13 cellular contexts compared by ENCODE assay signal in the genomic region with DNA sequence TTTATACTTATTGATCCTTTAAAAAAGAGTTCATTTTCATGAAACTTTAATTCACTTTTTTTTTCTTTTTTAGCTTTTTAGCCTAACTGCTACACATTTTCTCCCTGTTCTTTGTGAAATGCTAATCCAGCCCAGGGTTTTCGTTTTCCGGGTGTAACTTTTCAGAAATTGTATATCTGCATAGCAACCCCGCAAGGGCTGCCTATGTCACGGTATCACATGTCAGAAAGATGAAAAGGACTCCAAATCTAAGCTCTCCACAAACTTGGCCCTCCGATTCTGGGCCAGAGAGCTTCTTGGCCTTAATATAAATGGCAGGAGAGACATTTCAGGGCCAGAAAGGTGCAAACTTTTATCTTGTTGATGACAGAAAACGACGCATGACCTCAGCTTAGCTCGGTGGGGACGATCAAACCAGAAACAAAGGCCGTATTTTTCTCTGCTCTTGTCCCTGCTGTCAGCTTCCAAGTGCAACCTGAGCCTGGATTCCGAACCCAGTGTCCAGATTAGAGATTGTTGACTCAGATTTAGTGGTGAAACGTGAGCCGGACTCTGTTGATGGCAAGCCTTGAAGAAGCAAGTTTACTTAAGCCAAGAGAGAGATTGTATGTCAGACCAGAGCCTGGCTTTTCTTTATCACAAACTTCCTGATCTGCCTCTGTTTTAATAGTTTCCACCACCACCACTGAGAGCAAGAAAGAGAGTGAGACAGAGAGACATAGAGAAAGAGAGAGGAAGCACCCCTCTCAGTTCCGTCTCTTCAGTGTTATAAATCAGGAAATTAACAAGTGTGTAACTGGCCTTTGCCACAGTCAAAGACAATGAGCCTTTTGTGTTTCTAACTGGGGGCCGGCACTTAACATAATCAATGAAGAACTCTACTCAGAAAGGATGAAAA.
DNase-seq lines count a peak whose midpoint lies in the region; ATAC-seq, FAIRE-seq and TF ChIP-seq lines count a peak whose summit lies in the region.
"Had no signal": no experiment of that assay in that cellular context is flagged by ENCODE, and none has a peak within 500 bp of the region (broad histone marks: within the 10 kb centered on the region; RNA-seq: fewer than 3 reads in every experiment).

No MANE protein-coding gene starts in this region.

- TF ChIP-seq CTCF in VCaP (conservative IDR thresholded peaks at IDR 0.05), result no peak

- DNase-seq in LHCN-M2 (ENCODE audit: low read depth) (peak; percentile 80), left kidney (ENCODE audit: low read depth, low spot score) (peak; percentile 96), NCI-H1436 treated with DMSO at 0.1 percent for 48 hours (lab: John Stamatoyannopoulos, UW) (no peak), GM03348 (ENCODE audit: low spot score) (no peak)
- DNase-seq in activated CD4-positive, alpha-beta T cell treated with anti-CD3 and anti-CD28 coated beads, Interleukin-2, amount 50 U/mL, for 1 hour, result no peak
- DNase-seq: C1 segment of cervical spinal cord; Karpas-422; stimulated activated CD4-positive, alpha-beta T cell treated with anti-CD3 and anti-CD28 coated beads, Interleukin-2, amount 100 ng/mL, for 24 hours had no signal

- FAIRE-seq in A204.1 (lab: Jason Lieb, UNC), result peak; percentile 77
- FAIRE-seq: GM18507 had no signal

- H3K27ac ChIP-seq in VCaP, result peak overlapping the region; percentile 68
- H3K27ac ChIP-seq: epithelial cell of prostate had no signal

- no peak for ATAC-seq in HG03135 (IDR thresholded peaks at IDR 0.05; ENCODE audit: unreplicated experiment)

Comparison
In these comparisons a context has a peak if more than half of its experiments do, and no peak if none do; other contexts are left out.
1. DNase-seq: peak in LHCN-M2 (single experiment) and left kidney (single experiment); none in activated CD4-positive, alpha-beta T cell treated with anti-CD3 and anti-CD28 coated beads, Interleukin-2, amount 50 U/mL, for 1 hour (single experiment), NCI-H1436 treated with DMSO at 0.1 percent for 48 hours (single experiment) and GM03348 (single experiment).